In genomic region chrX:119775517-119776238, GRCh38 we compare ENCODE assay signal across 16 cellular contexts. TPM values are rescaled to one million over a fixed set of nuclear protein-coding genes. Genes with fewer than 3 reads are reported as not detected.
A peak's percentile ranks its signal among the peaks of the same experiment; 100 is the strongest.
DNase-seq lines count a peak whose midpoint lies in the region; ATAC-seq and TF ChIP-seq lines count a peak whose summit lies in the region.
"Had no signal": no experiment of that assay in that cellular context is flagged by ENCODE, and none has a peak within 500 bp of the region (broad histone marks: within the 10 kb centered on the region; RNA-seq: fewer than 3 reads in every experiment).

No MANE protein-coding gene starts in this region.

- H3K79me2 ChIP-seq in smooth muscle cell (ENCODE audit: low read depth), result no peaks in the 10 kb centered on the region

- WGBS in smooth muscle cell (ENCODE audit: low lambda C conversion rate), result 87% methylated on average over 15 of the region's 15 CpGs

- no peak overlapping the region for H3K4me2 ChIP-seq in smooth muscle cell

- ATAC-seq in activated CD8-positive, alpha-beta memory T cell treated with anti-CD3 and anti-CD28 coated beads, Interleukin-2, amount 10 ng/mL, durations not matched to agents 7 days and 5 days, result peak; percentile 59
- ATAC-seq in HG03565 (IDR thresholded peaks at IDR 0.05; ENCODE audit: unreplicated experiment), result peak; percentile 49
- ATAC-seq in activated B cell treated with CpG ODN at 0.5 μM for 24 hours (ENCODE audit: low read depth), result peak; percentile 21
- ATAC-seq in stimulated activated memory B cell treated with anti-CD40 and anti-IgM and Interleukin-4, amounts not matched to agents 10 μg/mL and 1 μg/mL and 100 μg/mL, for 72 hours, result peak; percentile 72
- ATAC-seq in activated CD4-positive, alpha-beta T cell treated with anti-CD3 and anti-CD28 coated beads for 36 hours, result no peak

- H3K4me1 ChIP-seq in smooth muscle cell (ENCODE audit: low read depth), result no peaks in the 10 kb centered on the region
- H3K4me1 ChIP-seq: adrenal gland, esophagus muscularis mucosa, transverse colon had no signal

- H3K4me3 Mint-ChIP-seq in activated CD8-positive, alpha-beta memory T cell treated with anti-CD3 and anti-CD28 coated beads, Interleukin-2, amount 10 ng/mL, durations not matched to agents 7 days and 5 days, result peak overlapping the region; percentile 21
- H3K4me3 Mint-ChIP-seq in activated B cell treated with CpG ODN at 0.5 μM for 24 hours, result peak overlapping the region; percentile 28
- H3K4me3 Mint-ChIP-seq in stimulated activated memory B cell treated with anti-CD40 and anti-IgM and Interleukin-4, amounts not matched to agents 10 μg/mL and 1 μg/mL and 100 μg/mL, for 72 hours, result peak overlapping the region; percentile 49
- no peak overlapping the region for H3K4me3 Mint-ChIP-seq in activated CD4-positive, alpha-beta T cell treated with anti-CD3 and anti-CD28 coated beads for 36 hours

- no peaks in the 10 kb centered on the region for H3K9me3 ChIP-seq in smooth muscle cell (replicated peaks; ENCODE audit: low read depth)
- H3K9me3 ChIP-seq: adrenal gland, esophagus muscularis mucosa, transverse colon had no signal

- DNase-seq in activated CD8-positive, alpha-beta memory T cell treated with anti-CD3 and anti-CD28 coated beads, Interleukin-2, amount 10 ng/mL, durations not matched to agents 7 days and 5 days, result no peak
- DNase-seq in activated CD8-positive, alpha-beta memory T cell treated with anti-CD3 and anti-CD28 coated beads, Interleukin-2, amount 50 U/mL, for 48 hours, result no peak
- DNase-seq in activated B cell treated with CpG ODN at 0.5 μM for 24 hours (no peak), smooth muscle cell (lab: John Stamatoyannopoulos, UW; ENCODE audit: unreplicated experiment) (no peak), DMS53 treated with DMSO at 0.1 percent for 48 hours (lab: John Stamatoyannopoulos, UW; ENCODE audit: unreplicated experiment) (no peak)
- no peak for DNase-seq in activated CD4-positive, alpha-beta T cell treated with anti-CD3 and anti-CD28 coated beads for 36 hours
- DNase-seq: adrenal gland; DMS53; H7; NCI-H1092; stimulated activated CD4-positive, alpha-beta T cell treated with anti-CD3 and anti-CD28 coated beads, Interleukin-12 subunit alpha, Interleukin-12 subunit beta, amount 100 ng/mL, for 4 hours; transverse colon had no signal

- POLR2A ChIA-PET in activated B cell treated with CpG ODN at 0.5 μM for 24 hours (lab: Charles Lee), result interaction anchor here (0.8 to 2.1 kb wide), 6 partner anchors 12 to 170 kb away, joined by 3 to 11 read pairs (median 5); partner anchors contain the start of genes RPL39 and SOWAHD
- POLR2A ChIA-PET in activated CD4-positive, alpha-beta T cell treated with anti-CD3 and anti-CD28 coated beads for 36 hours (lab: Charles Lee), result interaction anchor here (1.1 kb wide), 1 partner anchor 16 kb away, joined by 4 read pairs; the partner anchor contains the start of gene RPL39

- no peak overlapping the region for H3K27ac ChIP-seq in smooth muscle cell (ENCODE audit: low read depth)
- H3K27ac ChIP-seq: esophagus muscularis mucosa, transverse colon had no signal

- H3K9ac ChIP-seq in smooth muscle cell (ENCODE audit: low read depth), result no peak overlapping the region

- H3K4me1 Mint-ChIP-seq in activated CD8-positive, alpha-beta memory T cell treated with anti-CD3 and anti-CD28 coated beads, Interleukin-2, amount 10 ng/mL, durations not matched to agents 7 days and 5 days, result peaks cover 16% of the 10 kb centered on the region
- H3K4me1 Mint-ChIP-seq in activated B cell treated with CpG ODN at 0.5 μM for 24 hours, result peaks cover 27% of the 10 kb centered on the region
- peaks cover 24% of the 10 kb centered on the region for H3K4me1 Mint-ChIP-seq in stimulated activated memory B cell treated with anti-CD40 and anti-IgM and Interleukin-4, amounts not matched to agents 10 μg/mL and 1 μg/mL and 100 μg/mL, for 72 hours
- H3K4me1 Mint-ChIP-seq in activated CD4-positive, alpha-beta T cell treated with anti-CD3 and anti-CD28 coated beads for 36 hours, result no peaks in the 10 kb centered on the region

- H3K9me3 Mint-ChIP-seq in activated CD8-positive, alpha-beta memory T cell treated with anti-CD3 and anti-CD28 coated beads, Interleukin-2, amount 10 ng/mL, durations not matched to agents 7 days and 5 days (ENCODE audit: low read depth), result no peaks in the 10 kb centered on the region
- H3K9me3 Mint-ChIP-seq in activated B cell treated with CpG ODN at 0.5 μM for 24 hours, result no peaks in the 10 kb centered on the region
- H3K9me3 Mint-ChIP-seq in stimulated activated memory B cell treated with anti-CD40 and anti-IgM and Interleukin-4, amounts not matched to agents 10 μg/mL and 1 μg/mL and 100 μg/mL, for 72 hours, result no peaks in the 10 kb centered on the region
- no peaks in the 10 kb centered on the region for H3K9me3 Mint-ChIP-seq in activated CD4-positive, alpha-beta T cell treated with anti-CD3 and anti-CD28 coated beads for 36 hours (ENCODE audit: low read depth)

- H3K4me3 ChIP-seq in smooth muscle cell, result no peak overlapping the region
- H3K4me3 ChIP-seq: adrenal gland, esophagus muscularis mucosa, lung, transverse colon had no signal

- H3K27me3 Mint-ChIP-seq in activated CD8-positive, alpha-beta memory T cell treated with anti-CD3 and anti-CD28 coated beads, Interleukin-2, amount 10 ng/mL, durations not matched to agents 7 days and 5 days, result no peaks in the 10 kb centered on the region
- no peaks in the 10 kb centered on the region for H3K27me3 Mint-ChIP-seq in activated B cell treated with CpG ODN at 0.5 μM for 24 hours
- no peaks in the 10 kb centered on the region for H3K27me3 Mint-ChIP-seq in stimulated activated memory B cell treated with anti-CD40 and anti-IgM and Interleukin-4, amounts not matched to agents 10 μg/mL and 1 μg/mL and 100 μg/mL, for 72 hours
- H3K27me3 Mint-ChIP-seq in activated CD4-positive, alpha-beta T cell treated with anti-CD3 and anti-CD28 coated beads for 36 hours, result no peaks in the 10 kb centered on the region

- H4K20me1 ChIP-seq in smooth muscle cell (ENCODE audit: low read depth), result no peaks in the 10 kb centered on the region

- no peaks in the 10 kb centered on the region for H3F3A ChIP-seq in smooth muscle cell (ENCODE audit: low read depth)

- H2AFZ ChIP-seq in smooth muscle cell (ENCODE audit: low read depth), result no peak overlapping the region

- CTCF ChIA-PET in activated CD8-positive, alpha-beta memory T cell treated with anti-CD3 and anti-CD28 coated beads, Interleukin-2, amount 10 ng/mL, durations not matched to agents 7 days and 5 days (lab: Charles Lee), result interaction anchor here (0.5 to 5.1 kb wide), 4 partner anchors 11 to 63 kb away, joined by 3 to 37 read pairs (median 4); partner anchors contain the start of gene SOWAHD
- CTCF ChIA-PET in activated B cell treated with CpG ODN at 0.5 μM for 24 hours (lab: Charles Lee), result interaction anchor here (1.3 kb wide), 1 partner anchor 20 kb away, joined by 3 read pairs; no protein-coding TSS in a partner anchor
- CTCF ChIA-PET in activated CD4-positive, alpha-beta T cell treated with anti-CD3 and anti-CD28 coated beads for 36 hours (lab: Charles Lee), result interaction anchor here (0.7 to 1.1 kb wide), 2 partner anchors 134 to 438 kb away, joined by 3 to 6 read pairs; no protein-coding TSS in a partner anchor

- H3K27ac Mint-ChIP-seq in activated CD8-positive, alpha-beta memory T cell treated with anti-CD3 and anti-CD28 coated beads, Interleukin-2, amount 10 ng/mL, durations not matched to agents 7 days and 5 days, result peak overlapping the region; percentile 63
- peak overlapping the region; percentile 85 for H3K27ac Mint-ChIP-seq in activated B cell treated with CpG ODN at 0.5 μM for 24 hours
- H3K27ac Mint-ChIP-seq in stimulated activated memory B cell treated with anti-CD40 and anti-IgM and Interleukin-4, amounts not matched to agents 10 μg/mL and 1 μg/mL and 100 μg/mL, for 72 hours, result peak overlapping the region; percentile 88
- H3K27ac Mint-ChIP-seq in activated CD4-positive, alpha-beta T cell treated with anti-CD3 and anti-CD28 coated beads for 36 hours, result no peak overlapping the region

- H3K27me3 ChIP-seq in smooth muscle cell (ENCODE audit: low read depth), result no peaks in the 10 kb centered on the region
- H3K27me3 ChIP-seq: adrenal gland, esophagus muscularis mucosa, transverse colon had no signal

- no peaks in the 10 kb centered on the region for H3K36me3 Mint-ChIP-seq in activated CD8-positive, alpha-beta memory T cell treated with anti-CD3 and anti-CD28 coated beads, Interleukin-2, amount 10 ng/mL, durations not matched to agents 7 days and 5 days
- peaks cover 3% of the 10 kb centered on the region for H3K36me3 Mint-ChIP-seq in activated B cell treated with CpG ODN at 0.5 μM for 24 hours (ENCODE audit: low read depth)
- peaks cover 7% of the 10 kb centered on the region for H3K36me3 Mint-ChIP-seq in stimulated activated memory B cell treated with anti-CD40 and anti-IgM and Interleukin-4, amounts not matched to agents 10 μg/mL and 1 μg/mL and 100 μg/mL, for 72 hours
- H3K36me3 Mint-ChIP-seq in activated CD4-positive, alpha-beta T cell treated with anti-CD3 and anti-CD28 coated beads for 36 hours (ENCODE audit: low read depth), result peaks cover 2% of the 10 kb centered on the region

- intact Hi-C loops in activated B cell treated with CpG ODN at 0.5 μM for 24 hours (cut with micrococcal nuclease), result no loop called here
- intact Hi-C loops in activated CD4-positive, alpha-beta T cell treated with anti-CD3 and anti-CD28 coated beads for 36 hours (cut with DNase I, micrococcal nuclease), result no loop called here

- no peaks in the 10 kb centered on the region for H3K36me3 ChIP-seq in smooth muscle cell (ENCODE audit: low read depth)
- H3K36me3 ChIP-seq: adrenal gland, transverse colon had no signal

- TF ChIP-seq CTCF in activated B cell treated with CpG ODN at 0.5 μM for 24 hours (IDR thresholded peaks at IDR 0.05) (no peak), smooth muscle cell (IDR thresholded peaks at IDR 0.05; ENCODE audit: borderline replicate concordance, insufficient read depth, poor library complexity, severe bottlenecking) (no peak)

RNA-seq across cellular contexts. Expression of gene RPL39, which starts 15.8 kb away (rescaled TPM):
- total RNA-seq in activated CD8-positive, alpha-beta memory T cell treated with anti-CD3 and anti-CD28 coated beads, Interleukin-2, amount 10 ng/mL, durations not matched to agents 7 days and 5 days, result 1,000 to 10,000 TPM; 1,797 to 1,809 TPM
- total RNA-seq in activated B cell treated with CpG ODN at 0.5 μM for 24 hours (3,684 and 4,270 TPM in 2 replicates), smooth muscle cell (4,715 and 4,767 TPM in 2 replicates)
- polyA plus RNA-seq in smooth muscle cell, result 764 and 823 TPM in 2 replicates
- 1,000 to 10,000 TPM; 1,382 to 2,556 TPM for total RNA-seq in activated CD4-positive, alpha-beta T cell treated with anti-CD3 and anti-CD28 coated beads for 36 hours

RNA-seq across cellular contexts. Expression of gene SOWAHD, which starts 17.3 kb away (rescaled TPM):
- 1 to 10 TPM; 2.1 to 4.7 TPM for total RNA-seq in activated CD8-positive, alpha-beta memory T cell treated with anti-CD3 and anti-CD28 coated beads, Interleukin-2, amount 10 ng/mL, durations not matched to agents 7 days and 5 days
- total RNA-seq in activated B cell treated with CpG ODN at 0.5 μM for 24 hours (9.7 and 9.9 TPM in 2 replicates), smooth muscle cell (not detected in 2 replicates)
- polyA plus RNA-seq in smooth muscle cell, result 0.33 TPM in 1 of 2 replicates, not detected in the other
- total RNA-seq in activated CD4-positive, alpha-beta T cell treated with anti-CD3 and anti-CD28 coated beads for 36 hours, result under 1 TPM; 0.11 to 0.30 TPM
- total RNA-seq: esophagus muscularis mucosa had no signal
